Comparison of ENCODE assay signal across 8 cellular contexts in the genomic region with DNA sequence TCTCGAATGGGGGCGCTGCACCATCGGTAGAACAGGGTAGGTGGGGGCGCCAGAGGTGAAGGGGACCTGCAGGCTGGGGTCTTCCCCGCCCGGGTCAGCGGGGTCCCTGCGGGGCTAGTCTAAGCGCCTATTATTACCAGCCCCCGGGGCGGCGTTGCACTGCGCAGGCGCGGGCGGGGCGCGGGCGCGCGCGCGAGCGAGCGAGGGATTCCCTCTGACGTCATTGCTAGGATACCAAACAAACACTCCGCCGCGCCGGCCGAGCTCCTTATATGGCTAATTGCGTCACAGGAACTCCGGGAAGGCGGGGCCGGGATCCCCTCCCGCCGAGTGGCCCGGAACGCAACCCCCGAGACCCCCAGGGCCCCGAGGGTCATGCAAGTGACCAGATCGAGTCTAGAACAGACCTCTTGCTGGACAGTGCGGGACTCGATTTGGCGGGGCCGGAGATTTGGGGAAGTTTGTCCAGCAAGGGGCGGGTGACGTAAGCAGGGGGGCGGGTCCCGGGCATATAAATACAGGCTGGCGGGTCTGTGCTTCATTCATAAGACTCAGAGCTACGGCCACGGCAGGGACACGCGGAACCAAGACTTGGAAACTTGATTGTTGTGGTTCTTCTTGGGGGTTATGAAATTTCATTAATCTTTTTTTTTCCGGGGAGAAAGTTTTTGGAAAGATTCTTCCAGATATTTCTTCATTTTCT. TPM values are rescaled to one million over a fixed set of nuclear protein-coding genes. Genes with fewer than 3 reads are reported as not detected.
DNase-seq lines count a peak whose midpoint lies in the region; ATAC-seq and TF ChIP-seq lines count a peak whose summit lies in the region.

TSS of gene FOSB (plus strand) at position 541 of the 703 bp plus-strand sequence. CDS start 591 bp downstream, outside the sequence.

- H3K4me3 ChIP-seq in NB4 (ENCODE audit: low read depth, low read length) (peak within 1 kb of the TSS; percentile 66), thoracic aorta (peak within 1 kb of the TSS; percentile 90)

- DNase-seq in ELF-1 (ENCODE audit: low read depth, low spot score) (peak; percentile 96), HCEC 1CT (peak; percentile 93), NB4 (ENCODE audit: low read depth) (peak; percentile 83), SKM-1 (lab: John Stamatoyannopoulos, UW; ENCODE audit: unreplicated experiment) (peak; percentile 74), glutamatergic neuron (peak; percentile 91), osteocyte (ENCODE audit: extremely low spot score, unreplicated experiment) (peak; percentile 98), thoracic aorta (ENCODE audit: low spot score) (peak; percentile 87)

- H3K9me3 Mint-ChIP-seq in activated naive CD8-positive, alpha-beta T cell (ENCODE audit: low read depth): no peaks in the 10 kb centered on the region
- H3K9me3 Mint-ChIP-seq in glutamatergic neuron (ENCODE audit: unreplicated experiment) (peaks cover 6% of the 10 kb centered on the region), osteocyte (ENCODE audit: unreplicated experiment) (no peaks in the 10 kb centered on the region)

- no peak for TF ChIP-seq CTCF in NB4 (IDR thresholded peaks at IDR 0.05; ENCODE audit: low read depth, low read length)
- no peak for TF ChIP-seq CTCF in glutamatergic neuron (IDR thresholded peaks at IDR 0.05; ENCODE audit: partially characterized antibody, unreplicated experiment)
- peak; percentile 38 for TF ChIP-seq CTCF in osteocyte (IDR thresholded peaks at IDR 0.05)
- no peak for TF ChIP-seq CTCF in thoracic aorta (IDR thresholded peaks at IDR 0.05)

- H3K36me3 Mint-ChIP-seq in activated naive CD8-positive, alpha-beta T cell: peaks cover 4% of the 10 kb centered on the region
- no peaks in the 10 kb centered on the region for H3K36me3 Mint-ChIP-seq in glutamatergic neuron (ENCODE audit: unreplicated experiment)
- peaks cover 12% of the 10 kb centered on the region for H3K36me3 Mint-ChIP-seq in osteocyte (ENCODE audit: unreplicated experiment)

- ATAC-seq in thoracic aorta (ENCODE audit: insufficient number of reproducible peaks, low FRiP score, low read depth): peak; percentile 36

- peak within 1 kb of the TSS; percentile 90 for H3K4me3 Mint-ChIP-seq in activated naive CD8-positive, alpha-beta T cell
- H3K4me3 Mint-ChIP-seq in glutamatergic neuron (ENCODE audit: unreplicated experiment) (peak within 1 kb of the TSS; percentile 84), osteocyte (ENCODE audit: unreplicated experiment) (peak within 1 kb of the TSS; percentile 92)

- H3K27me3 Mint-ChIP-seq in activated naive CD8-positive, alpha-beta T cell: no peaks in the 10 kb centered on the region
- H3K27me3 Mint-ChIP-seq in glutamatergic neuron (ENCODE audit: unreplicated experiment) (peaks cover 19% of the 10 kb centered on the region), osteocyte (ENCODE audit: unreplicated experiment) (no peaks in the 10 kb centered on the region)

- peak; percentile 52 for TF ChIP-seq POLR2A in NB4 (IDR thresholded peaks at IDR 0.05; ENCODE audit: extremely low read depth, insufficient read length)

- peak within 1 kb of the TSS; percentile 91 for H3K27ac Mint-ChIP-seq in activated naive CD8-positive, alpha-beta T cell
- H3K27ac Mint-ChIP-seq in glutamatergic neuron (ENCODE audit: unreplicated experiment) (no peak within 1 kb of the TSS), osteocyte (ENCODE audit: unreplicated experiment) (peak within 1 kb of the TSS; percentile 98)

- H3K36me3 ChIP-seq in thoracic aorta: no peaks in the 10 kb centered on the region

- H3K27ac ChIP-seq in thoracic aorta: peak within 1 kb of the TSS; percentile 97

- no peaks in the 10 kb centered on the region for H3K9me3 ChIP-seq in thoracic aorta

- peaks cover 31% of the 10 kb centered on the region for H3K4me1 Mint-ChIP-seq in activated naive CD8-positive, alpha-beta T cell (ENCODE audit: low read depth)
- peaks cover 5% of the 10 kb centered on the region for H3K4me1 Mint-ChIP-seq in glutamatergic neuron (ENCODE audit: low read depth, unreplicated experiment)
- peaks cover 21% of the 10 kb centered on the region for H3K4me1 Mint-ChIP-seq in osteocyte (ENCODE audit: unreplicated experiment)

- H3K27me3 ChIP-seq in thoracic aorta (replicated peaks; ENCODE audit: insufficient read depth): no peaks in the 10 kb centered on the region

- peaks cover 9 to 26% of the 10 kb centered on the region in 2 donors for H3K4me1 ChIP-seq in thoracic aorta (ENCODE audit: control insufficient read depth in 1 of 2, low read depth in 2 of 2)

RNA-seq across cellular contexts. Expression of gene FOSB, which starts in this region (rescaled TPM):
- total RNA-seq in glutamatergic neuron (ENCODE audit: unreplicated experiment) (not detected), osteocyte (93.8 and 176 TPM in 2 replicates), thoracic aorta (100 to 1,000 TPM; 126 to 587 TPM)

Comparison
In these comparisons a context has a peak if more than half of its experiments do, and no peak if none do; other contexts are left out.
1. Peak in every context shown above with its lines: DNase-seq, ATAC-seq, H3K4me3 ChIP-seq and H3K27ac ChIP-seq.
2. RNA of gene FOSB (total RNA-seq): 126 to 587 TPM in thoracic aorta and 93.8 to 176 TPM in osteocyte; not detected in glutamatergic neuron (single experiment); every median in the first group is over 10 times any median in the second.
3. Peak in DNase-seq in glutamatergic neuron; RNA of the gene not detected or under 1 TPM.